Comparison of ENCODE assay signal across 18 cellular contexts in the genomic region with DNA sequence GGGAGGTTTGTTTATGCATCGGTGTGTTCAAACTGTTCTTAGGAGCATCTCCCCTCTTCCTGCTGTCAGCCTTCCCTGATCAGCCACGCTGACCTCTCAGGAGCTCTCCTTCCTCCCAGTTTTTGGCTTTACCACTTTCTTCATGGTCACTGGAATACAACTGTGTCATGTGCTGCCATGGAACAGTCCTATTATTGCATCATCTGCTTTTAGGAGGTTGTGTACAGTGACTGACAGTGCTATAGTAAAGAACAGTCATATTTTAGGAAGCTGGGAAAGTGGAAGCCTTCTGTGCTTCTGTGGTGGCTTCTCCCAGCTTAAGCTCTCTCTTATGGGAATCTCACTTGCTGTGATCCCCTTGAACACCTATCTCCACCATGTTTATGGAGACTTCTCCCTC.
"Had no signal": no experiment of that assay in that cellular context is flagged by ENCODE, and none has a peak within 500 bp of the region (broad histone marks: within the 10 kb centered on the region; RNA-seq: fewer than 3 reads in every experiment).

No MANE protein-coding gene starts in this region.

- H3K36me3 ChIP-seq: sigmoid colon, stomach, upper lobe of left lung had no signal

- H3K4me3 ChIP-seq: coronary artery, sigmoid colon, stomach, testis, upper lobe of left lung had no signal

- H3K27ac ChIP-seq: coronary artery, sigmoid colon, stomach, testis, upper lobe of left lung had no signal

- ATAC-seq: T-helper 17 cell, WTC11 had no signal

- H3K27me3 ChIP-seq: sigmoid colon, testis, upper lobe of left lung had no signal

- H3K4me1 ChIP-seq: sigmoid colon, stomach, testis, upper lobe of left lung had no signal

- FAIRE-seq: kidney, TTC549 had no signal

- H3K9me3 ChIP-seq: sigmoid colon, stomach, testis, upper lobe of left lung had no signal

- DNase-seq: activated CD4-positive, alpha-beta memory T cell treated with anti-CD3 and anti-CD28 coated beads, Interleukin-2, amount 10 ng/mL, durations not matched to agents 7 days and 5 days; activated CD4-positive, alpha-beta T cell treated with anti-CD3 and anti-CD28 coated beads for 4 hours; activated T-cell treated with anti-CD3 and anti-CD28 coated beads, Interleukin-2, amount 50 U/mL, for 24 hours; amniotic stem cell; hypothalamus; kidney; mesendoderm; nucleus accumbens; sigmoid colon; stimulated activated CD4-positive, alpha-beta T cell treated with anti-CD3 and anti-CD28 coated beads, Interleukin-12 subunit alpha, Interleukin-12 subunit beta, amount 100 ng/mL, for 4 hours; stimulated activated CD4-positive, alpha-beta T cell treated with anti-CD3 and anti-CD28 coated beads, Interleukin-2, amount 100 ng/mL, for 24 hours; stomach; T-helper 17 cell; testis; upper lobe of left lung had no signal
